In the genomic region with DNA sequence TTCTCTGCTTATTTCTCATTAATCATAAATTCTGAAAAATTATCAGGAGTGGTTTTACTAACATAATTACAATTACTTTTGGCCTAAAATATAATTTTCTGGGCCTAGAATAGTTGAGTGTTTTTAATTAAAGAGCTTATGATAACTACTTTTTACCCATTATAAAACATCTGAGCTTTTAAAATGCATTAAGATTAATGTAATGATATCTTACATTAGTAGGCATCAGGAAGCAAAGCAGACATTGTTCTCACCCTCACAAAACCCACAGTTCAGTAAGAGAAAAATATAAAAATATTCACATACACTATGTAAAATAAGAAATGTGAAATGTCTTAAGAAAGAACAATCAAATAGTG, we compare ENCODE assay signal across 20 cellular contexts.
DNase-seq lines count a peak whose midpoint lies in the region; ATAC-seq and TF ChIP-seq lines count a peak whose summit lies in the region.
"Had no signal": no experiment of that assay in that cellular context is flagged by ENCODE, and none has a peak within 500 bp of the region (broad histone marks: within the 10 kb centered on the region; RNA-seq: fewer than 3 reads in every experiment).

No MANE protein-coding gene starts in this region.

- POLR2A ChIA-PET in PC-3 (lab: Charles Lee; ENCODE audit: unreplicated experiment) = no interaction called here

- H3F3A ChIP-seq in PC-3 (ENCODE audit: low read length, unreplicated experiment) = peaks cover 6% of the 10 kb centered on the region

- H3K4me1 Mint-ChIP-seq in chondrocyte (ENCODE audit: low read depth) (peaks cover 39% of the 10 kb centered on the region), nephron (peaks cover 12% of the 10 kb centered on the region)

- peak overlapping the region; percentile 41 for H3K4me2 ChIP-seq in PC-3 (ENCODE audit: low read length)

- H2AFZ ChIP-seq in PC-3 (ENCODE audit: low read length) = no peak overlapping the region

- no peak overlapping the region for H3K9ac ChIP-seq in PC-3 (ENCODE audit: low read length)

- intact Hi-C loops in PC-3 (cut with micrococcal nuclease) = no loop called here

- H3K36me3 Mint-ChIP-seq in chondrocyte (ENCODE audit: low read depth) = no peaks in the 10 kb centered on the region
- H3K36me3 Mint-ChIP-seq in nephron (ENCODE audit: low read depth) = peaks cover 3% of the 10 kb centered on the region

- H3K27ac ChIP-seq in PC-3 (ENCODE audit: low read length) = peak overlapping the region; percentile 35
- H3K27ac ChIP-seq: C4-2B, HL-60, vagina had no signal

- H3K4me3 ChIP-seq in PC-3 (ENCODE audit: low read length) = 0 out of 2 replicates have a peak overlapping the region, but pooled peaks have one; percentile 6
- H3K4me3 ChIP-seq: K562, left lung, vagina had no signal

- H3K27ac Mint-ChIP-seq in chondrocyte (ENCODE audit: unreplicated experiment) (peak overlapping the region; percentile 74), nephron (peak overlapping the region; percentile 2 to 84 (median 13))

- ATAC-seq in PC-3 (no peak), GM18858 (IDR thresholded peaks at IDR 0.05; ENCODE audit: unreplicated experiment) (no peak)
- ATAC-seq: K562 had no signal

- no peaks in the 10 kb centered on the region for H4K20me1 ChIP-seq in PC-3 (ENCODE audit: low read length)

- peaks cover 11% of the 10 kb centered on the region for H3K9me3 Mint-ChIP-seq in chondrocyte (ENCODE audit: low read depth)
- H3K9me3 Mint-ChIP-seq in nephron = peaks cover 8% of the 10 kb centered on the region

- peaks cover 22% of the 10 kb centered on the region for H3K4me1 ChIP-seq in PC-3 (ENCODE audit: insufficient read depth, low read length)
- H3K4me1 ChIP-seq: left lung, vagina had no signal

- BruUV-seq in PC-3 (replicated peaks; lab: Mats Ljungman, UMichigan) = no TSS peak

- peak; percentile 8 for DNase-seq in A172 (ENCODE audit: low spot score)
- no peak for DNase-seq in PC-3
- DNase-seq in chondrocyte (ENCODE audit: low spot score) = no peak
- DNase-seq in HT-29 (ENCODE audit: low spot score) = no peak
- no peak for DNase-seq in GDM1 (lab: John Stamatoyannopoulos, UW)
- no peak for DNase-seq in stimulated activated CD4-positive, alpha-beta T cell treated with anti-CD3 and anti-CD28 coated beads, Interleukin-12 subunit alpha, Interleukin-12 subunit beta, amount 100 ng/mL, for 4 hours
- DNase-seq: activated CD4-positive, alpha-beta T cell treated with anti-CD3 and anti-CD28 coated beads, Interleukin-2, amount 50 U/mL, for 4 hours; activated effector memory CD4-positive, alpha-beta T cell treated with anti-CD3 and anti-CD28 coated beads, Interleukin-2, amount 50 U/mL, for 16 hours; central memory CD4-positive, alpha-beta T cell; effector CD4-positive, alpha-beta T cell; head of caudate nucleus; left lung; NCI-H1694 treated with DMSO at 0.1 percent for 48 hours; NCI-H748 treated with DMSO at 0.1 percent for 48 hours had no signal

- H3K79me2 ChIP-seq in PC-3 (ENCODE audit: low read length) = no peaks in the 10 kb centered on the region

- H3K27me3 Mint-ChIP-seq in chondrocyte (ENCODE audit: low read depth) (no peaks in the 10 kb centered on the region), nephron (ENCODE audit: low read depth) (no peaks in the 10 kb centered on the region)

- no peaks in the 10 kb centered on the region for H3K9me2 ChIP-seq in PC-3 (replicated peaks; ENCODE audit: low read length)

- CTCF ChIA-PET in PC-3 (lab: Charles Lee) = no interaction called here

- H3K27me3 ChIP-seq in PC-3 (ENCODE audit: low read length) = no peaks in the 10 kb centered on the region
- H3K27me3 ChIP-seq: left lung, vagina had no signal

- TF ChIP-seq CTCF in PC-3 (conservative IDR thresholded peaks at IDR 0.05; ENCODE audit: low read depth, low read length) (no peak), chondrocyte (IDR thresholded peaks at IDR 0.05) (no peak), nephron (IDR thresholded peaks at IDR 0.05; ENCODE audit: unreplicated experiment in 3 of 3) (no peak)

- H3K36me3 ChIP-seq in PC-3 (ENCODE audit: low read depth, low read length) = no peaks in the 10 kb centered on the region
- H3K36me3 ChIP-seq: left lung, vagina had no signal

- H3K9me3 ChIP-seq in PC-3 (ENCODE audit: low read length) = no peaks in the 10 kb centered on the region
- H3K9me3 ChIP-seq: vagina had no signal

- H3K4me3 Mint-ChIP-seq in chondrocyte (ENCODE audit: unreplicated experiment) (no peak overlapping the region), nephron (no peak overlapping the region)
